24 cellular contexts compared by ENCODE assay signal in genomic region chr10:54940418-54940817, GRCh38.
DNase-seq lines count a peak whose midpoint lies in the region; ATAC-seq, FAIRE-seq and TF ChIP-seq lines count a peak whose summit lies in the region.
"Had no signal": no experiment of that assay in that cellular context is flagged by ENCODE, and none has a peak within 500 bp of the region (broad histone marks: within the 10 kb centered on the region; RNA-seq: fewer than 3 reads in every experiment).

No MANE protein-coding gene starts in this region.

- ATAC-seq in GM18867 (IDR thresholded peaks at IDR 0.05; ENCODE audit: unreplicated experiment) (peak; percentile 62), GM18907 (IDR thresholded peaks at IDR 0.05; ENCODE audit: unreplicated experiment) (no peak)
- no peak for ATAC-seq in activated CD4-positive, alpha-beta T cell treated with anti-CD3 and anti-CD28 coated beads for 36 hours

- CTCF ChIA-PET in activated CD4-positive, alpha-beta T cell treated with anti-CD3 and anti-CD28 coated beads for 36 hours (lab: Charles Lee): no interaction called here

- DNase-seq in D721Med (ENCODE audit: insufficient read length, low spot score) (no peak), RKO (ENCODE audit: low spot score) (peak; percentile 17), glomerular endothelial cell (ENCODE audit: extremely low read depth, low read depth, low spot score) (peak; percentile 1), epidermal melanocyte (ENCODE audit: insufficient read length, low spot score) (no peak)
- DNase-seq in activated CD4-positive, alpha-beta T cell treated with anti-CD3 and anti-CD28 coated beads for 36 hours: no peak
- DNase-seq: activated CD8-positive, alpha-beta memory T cell treated with anti-CD3 and anti-CD28 coated beads, Interleukin-2, amount 50 U/mL, for 4 hours; activated naive CD8-positive, alpha-beta T cell treated with anti-CD3 and anti-CD28 coated beads for 36 hours; cerebellar nuclear complex; DND-41; effector CD4-positive, alpha-beta T cell; mesenchymal stem cell; NCI-H1436 treated with DMSO at 0.1 percent for 48 hours; NCI-H2171 treated with DMSO at 0.1 percent for 48 hours; NCI-H774; occipital lobe; retina; stimulated activated CD4-positive, alpha-beta T cell treated with anti-CD3 and anti-CD28 coated beads, Interleukin-4, amount 100 ng/mL, for 4 hours; T-helper 2 cell; tibial artery had no signal

- POLR2A ChIA-PET in activated CD4-positive, alpha-beta T cell treated with anti-CD3 and anti-CD28 coated beads for 36 hours (lab: Charles Lee): no interaction called here

- H3K36me3 Mint-ChIP-seq in activated CD4-positive, alpha-beta T cell treated with anti-CD3 and anti-CD28 coated beads for 36 hours (ENCODE audit: low read depth): no peaks in the 10 kb centered on the region
- H3K36me3 Mint-ChIP-seq: activated naive CD8-positive, alpha-beta T cell treated with anti-CD3 and anti-CD28 coated beads for 36 hours; IgD-negative memory B cell had no signal

- no peak overlapping the region for H3K27ac Mint-ChIP-seq in activated CD4-positive, alpha-beta T cell treated with anti-CD3 and anti-CD28 coated beads for 36 hours
- H3K27ac Mint-ChIP-seq: activated naive CD8-positive, alpha-beta T cell treated with anti-CD3 and anti-CD28 coated beads for 36 hours; activated T-helper 2 cell treated with anti-CD3 and anti-CD28 coated beads, Interferon-gamma antibody, Interleukin-2, Interleukin-4, amounts not matched to agents 10 μg/mL and 5 μg/mL and 100 μg/mL, durations not matched to agents 14 hours and 24 hours and 36 hours; IgD-negative memory B cell; stimulated activated naive CD8-positive, alpha-beta T cell treated with anti-CD3 and anti-CD28 coated beads, Interleukin-15, Interleukin-2, amounts not matched to agents 100 ng/mL and 50 ng/mL, for 24 hours had no signal

- peak; percentile 19 for TF ChIP-seq CTCF in D721Med (IDR thresholded peaks at IDR 0.05; ENCODE audit: insufficient read depth, missing control alignments)

- no peak overlapping the region for H3K4me3 Mint-ChIP-seq in activated CD4-positive, alpha-beta T cell treated with anti-CD3 and anti-CD28 coated beads for 36 hours
- H3K4me3 Mint-ChIP-seq: activated naive CD8-positive, alpha-beta T cell treated with anti-CD3 and anti-CD28 coated beads for 36 hours; IgD-negative memory B cell; stimulated activated naive CD8-positive, alpha-beta T cell treated with anti-CD3 and anti-CD28 coated beads, Interleukin-15, Interleukin-2, amounts not matched to agents 100 ng/mL and 50 ng/mL, for 24 hours had no signal

- H3K4me1 Mint-ChIP-seq in activated CD4-positive, alpha-beta T cell treated with anti-CD3 and anti-CD28 coated beads for 36 hours: no peaks in the 10 kb centered on the region
- H3K4me1 Mint-ChIP-seq: activated naive CD8-positive, alpha-beta T cell treated with anti-CD3 and anti-CD28 coated beads for 36 hours; IgD-negative memory B cell had no signal

- H3K9me3 Mint-ChIP-seq in activated CD4-positive, alpha-beta T cell treated with anti-CD3 and anti-CD28 coated beads for 36 hours (ENCODE audit: low read depth): no peaks in the 10 kb centered on the region

- H3K27me3 Mint-ChIP-seq in activated CD4-positive, alpha-beta T cell treated with anti-CD3 and anti-CD28 coated beads for 36 hours: no peaks in the 10 kb centered on the region
- H3K27me3 Mint-ChIP-seq: activated naive CD8-positive, alpha-beta T cell treated with anti-CD3 and anti-CD28 coated beads for 36 hours; IgD-negative memory B cell; stimulated activated naive CD8-positive, alpha-beta T cell treated with anti-CD3 and anti-CD28 coated beads, Interleukin-15, Interleukin-2, amounts not matched to agents 100 ng/mL and 50 ng/mL, for 24 hours had no signal

- intact Hi-C loops in activated CD4-positive, alpha-beta T cell treated with anti-CD3 and anti-CD28 coated beads for 36 hours (cut with DNase I, micrococcal nuclease): no loop called here

- FAIRE-seq in D721Med (lab: Jason Lieb, UNC): peak; percentile 48

Comparison
In these comparisons a context has a peak if more than half of its experiments do, and no peak if none do; other contexts are left out.
1. DNase-seq: peak in RKO (single experiment) and glomerular endothelial cell (single experiment); none in D721Med (single experiment), epidermal melanocyte (single experiment) and activated CD4-positive, alpha-beta T cell treated with anti-CD3 and anti-CD28 coated beads for 36 hours (single experiment).